In genomic region chr20:5002077-5002413, GRCh38 we compare ENCODE assay signal across 8 cellular contexts. TPM values are rescaled to one million over a fixed set of nuclear protein-coding genes. Genes with fewer than 3 reads are reported as not detected.
A peak's percentile ranks its signal among the peaks of the same experiment; 100 is the strongest.
DNase-seq lines count a peak whose midpoint lies in the region; ATAC-seq, FAIRE-seq and TF ChIP-seq lines count a peak whose summit lies in the region.

No MANE protein-coding gene starts in this region.

- H3K27me3 Mint-ChIP-seq in naive thymus-derived CD8-positive, alpha-beta T cell = no peaks in the 10 kb centered on the region

- no peaks in the 10 kb centered on the region for H3K9me3 Mint-ChIP-seq in naive thymus-derived CD8-positive, alpha-beta T cell

- H3K27ac ChIP-seq in BLaER1 treated with 17β-estradiol and CSF1 and Interleukin-3, amounts not matched to agents 10 nM and 100 nM = peak overlapping the region in 5 of 11 experiments; percentile 33 to 89 (median 49); a peak in 3 of 22 replicates
- no peak overlapping the region for H3K27ac ChIP-seq in prostate gland

- H3K27me3 ChIP-seq in BLaER1 treated with 17β-estradiol and CSF1 and Interleukin-3, amounts not matched to agents 10 nM and 100 nM = no peaks in the 10 kb centered on the region
- no peaks in the 10 kb centered on the region for H3K27me3 ChIP-seq in MG63
- H3K27me3 ChIP-seq in prostate gland (replicated peaks; ENCODE audit: insufficient read depth) = no peaks in the 10 kb centered on the region

- peak overlapping the region; percentile 85 to 98 (median 94); a peak in 16 of 20 replicates for H3K4me3 ChIP-seq in BLaER1 treated with 17β-estradiol and CSF1 and Interleukin-3, amounts not matched to agents 10 nM and 100 nM
- H3K4me3 ChIP-seq in MG63 (peak overlapping the region; percentile 56), choroid plexus epithelial cell (ENCODE audit: low read depth, low read length) (peak overlapping the region; percentile 69), prostate gland (peak overlapping the region in 1 of 2 donors; percentile 63)

- WGBS in prostate gland = 16% methylated on average over 5 of the region's 5 CpGs

- no peaks in the 10 kb centered on the region for H3K36me3 ChIP-seq in BLaER1 treated with 17β-estradiol and CSF1 and Interleukin-3, amounts not matched to agents 10 nM and 100 nM
- no peaks in the 10 kb centered on the region for H3K36me3 ChIP-seq in MG63
- no peaks in the 10 kb centered on the region for H3K36me3 ChIP-seq in prostate gland

- intact Hi-C loops in prostate gland (cut with DNase I) = no loop called here

- peaks cover 3 to 39% (median 32%) of the 10 kb centered on the region in 11 experiments; a peak in 16 of 22 replicates for H4K20me1 ChIP-seq in BLaER1 treated with 17β-estradiol and CSF1 and Interleukin-3, amounts not matched to agents 10 nM and 100 nM

- DNase-seq in MG63 = peak; percentile 13
- no peak for DNase-seq in choroid plexus epithelial cell (ENCODE audit: low read depth)
- no peak for DNase-seq in naive thymus-derived CD8-positive, alpha-beta T cell
- DNase-seq in NCI-H446 treated with DMSO at 0.1 percent for 48 hours (lab: John Stamatoyannopoulos, UW) = no peak
- DNase-seq in urothelium cell line (ENCODE audit: low spot score) = no peak
- no peak for DNase-seq in prostate gland (ENCODE audit: low spot score)
- DNase-seq in NCI-H2029 treated with DMSO at 0.1 percent for 48 hours (lab: John Stamatoyannopoulos, UW) = no peak

- peak overlapping the region; percentile 72 to 97 (median 91) for H3K4me2 ChIP-seq in BLaER1 treated with 17β-estradiol and CSF1 and Interleukin-3, amounts not matched to agents 10 nM and 100 nM

- POLR2A ChIA-PET in naive thymus-derived CD8-positive, alpha-beta T cell (lab: Charles Lee) = no interaction called here

- peak overlapping the region; percentile 78 to 97 (median 94) for H3K27ac Mint-ChIP-seq in naive thymus-derived CD8-positive, alpha-beta T cell

- no peak for TF ChIP-seq POLR2A in prostate gland (IDR thresholded peaks at IDR 0.05)

- no peaks in the 10 kb centered on the region for H3K36me3 Mint-ChIP-seq in naive thymus-derived CD8-positive, alpha-beta T cell

- H3K4me3 Mint-ChIP-seq in naive thymus-derived CD8-positive, alpha-beta T cell = peak overlapping the region; percentile 90 to 99 (median 94)

- FAIRE-seq in urothelium cell line (lab: Jason Lieb, UNC) = no peak

- peak overlapping the region in 8 of 11 experiments; percentile 85 to 96 (median 91); a peak in 12 of 22 replicates for H3K9ac ChIP-seq in BLaER1 treated with 17β-estradiol and CSF1 and Interleukin-3, amounts not matched to agents 10 nM and 100 nM

- no peaks in the 10 kb centered on the region for H3K9me3 ChIP-seq in BLaER1 treated with 17β-estradiol and CSF1 and Interleukin-3, amounts not matched to agents 10 nM and 100 nM (replicated peaks in 1 of 11)
- H3K9me3 ChIP-seq in MG63 (no peaks in the 10 kb centered on the region), prostate gland (no peaks in the 10 kb centered on the region)

- TF ChIP-seq CTCF in choroid plexus epithelial cell (conservative IDR thresholded peaks at IDR 0.05; ENCODE audit: low read depth, low read length) = no peak
- no peak for TF ChIP-seq CTCF in prostate gland (IDR thresholded peaks at IDR 0.05)

- H3K4me1 Mint-ChIP-seq in naive thymus-derived CD8-positive, alpha-beta T cell = peaks cover 25 to 39% (median 35%) of the 10 kb centered on the region in 4 donors

- ATAC-seq in naive thymus-derived CD8-positive, alpha-beta T cell = no peak

- H3K4me1 ChIP-seq in BLaER1 treated with 17β-estradiol and CSF1 and Interleukin-3, amounts not matched to agents 10 nM and 100 nM = peaks cover 36 to 40% (median 39%) of the 10 kb centered on the region in 10 experiments
- H3K4me1 ChIP-seq in prostate gland (replicated peaks) = no peaks in the 10 kb centered on the region

RNA-seq across cellular contexts. Expression of gene SLC23A2, which starts 0.7 kb away (rescaled TPM):
- total RNA-seq in MG63 (2014; rRNA removed; shearing (Covaris generic); ENCODE audit: low replicate concordance) = 5.1 and 5.9 TPM in 2 replicates
- total RNA-seq in naive thymus-derived CD8-positive, alpha-beta T cell = 10 to 100 TPM; 19.8 to 24.3 TPM
- 1 to 10 TPM; 5.6 to 8.1 (median 5.9) TPM for polyA plus RNA-seq in naive thymus-derived CD8-positive, alpha-beta T cell
- total RNA-seq in prostate gland = 10 to 100 TPM; 21.0 to 39.1 TPM
